Comparison of ENCODE assay signal across 1 cellular context in the genomic region with DNA sequence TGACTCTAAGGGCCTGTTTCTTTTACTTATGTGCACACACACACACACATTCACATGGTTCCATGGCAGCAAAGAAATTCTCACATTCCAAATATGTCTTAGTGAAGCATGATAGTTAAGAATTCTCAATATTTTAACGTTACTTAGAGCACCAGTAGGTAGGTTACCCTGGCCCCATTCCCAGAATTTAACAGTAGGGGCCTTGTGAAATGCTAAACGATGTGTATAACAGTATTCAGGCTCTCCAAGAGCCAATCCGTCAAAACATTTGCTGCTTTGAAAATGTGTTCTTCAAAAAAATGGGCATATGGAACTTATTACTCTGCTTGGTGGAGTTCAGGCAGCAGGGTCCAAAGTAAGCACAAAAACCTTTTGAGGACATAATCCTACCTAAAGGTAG.
TF ChIP-seq lines count a peak whose summit lies in the region.

No MANE protein-coding gene starts in this region.

TF ChIP-seq in IMR-90, 13 proteins besides CTCF, POLR2A, EP300 and RAD21 (continued from another document):
- TF ChIP-seq CHD1 (IDR thresholded peaks at IDR 0.05; ENCODE audit: low read depth, low read length) (no peak), MAFK (IDR thresholded peaks at IDR 0.05; ENCODE audit: low read depth, low read length) (no peak), CEBPB (IDR thresholded peaks at IDR 0.05; ENCODE audit: low read depth, low read length) (no peak), NFE2L2 (IDR thresholded peaks at IDR 0.05; ENCODE audit: low read depth, low read length) (no peak), BHLHE40 (IDR thresholded peaks at IDR 0.05; ENCODE audit: low read depth, low read length) (no peak), RFX5 (IDR thresholded peaks at IDR 0.05; ENCODE audit: low read depth, low read length) (no peak), MXI1 (IDR thresholded peaks at IDR 0.05; ENCODE audit: borderline replicate concordance, low read depth, low read length) (no peak), MAZ (IDR thresholded peaks at IDR 0.05; ENCODE audit: borderline replicate concordance, low read depth, low read length) (no peak), RCOR1 (IDR thresholded peaks at IDR 0.05; ENCODE audit: insufficient replicate concordance, low read length) (no peak)
